Comparison of ENCODE assay signal across 9 cellular contexts in the genomic region with DNA sequence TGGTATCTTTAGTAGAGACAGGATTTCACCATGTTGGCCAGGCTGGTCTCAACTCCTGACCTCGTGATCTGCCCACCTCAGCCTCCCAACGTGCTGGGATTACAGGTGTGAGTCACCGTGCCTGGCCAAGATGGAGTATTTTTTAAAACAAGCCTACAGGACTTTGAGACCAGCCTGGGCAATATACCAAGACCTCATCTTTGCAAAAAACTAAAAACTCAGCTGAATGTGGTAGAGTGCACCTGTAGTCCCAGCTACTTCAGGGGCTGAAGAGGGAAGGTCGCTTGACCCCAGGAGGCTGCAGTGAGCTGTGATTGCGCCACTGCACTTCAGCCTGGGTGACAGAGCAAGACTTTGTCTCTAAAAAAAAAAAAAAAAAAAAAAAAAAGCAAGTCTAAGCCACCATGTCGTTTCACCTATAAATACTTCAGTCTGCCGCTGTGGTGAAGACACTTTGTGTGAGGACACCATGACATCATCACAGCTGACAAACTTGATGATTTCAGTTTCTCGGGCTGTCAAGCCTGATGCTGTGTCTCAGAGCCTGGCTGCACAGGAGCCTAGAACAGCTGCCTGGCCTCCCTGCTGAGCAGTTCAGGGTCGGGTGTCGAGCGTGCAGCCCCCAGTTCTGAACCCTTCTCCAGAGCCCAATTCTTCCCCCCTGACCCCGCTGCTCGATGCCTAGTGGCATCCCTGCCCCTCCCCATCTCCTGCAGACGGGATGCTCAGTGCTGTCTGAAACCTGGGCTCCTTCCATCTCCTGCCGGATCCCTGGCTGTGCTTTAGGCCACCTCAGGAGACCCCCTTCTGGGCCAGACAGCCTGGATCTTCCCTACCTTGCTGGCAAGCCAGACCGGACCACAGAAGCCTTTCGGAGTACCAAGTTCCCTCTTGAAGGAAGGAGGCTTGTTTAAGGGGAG.
A peak's percentile ranks its signal among the peaks of the same experiment; 100 is the strongest.
DNase-seq lines count a peak whose midpoint lies in the region; ATAC-seq, FAIRE-seq and TF ChIP-seq lines count a peak whose summit lies in the region.
"Had no signal": no experiment of that assay in that cellular context is flagged by ENCODE, and none has a peak within 500 bp of the region (broad histone marks: within the 10 kb centered on the region; RNA-seq: fewer than 3 reads in every experiment).

No MANE protein-coding gene starts in this region.

- intact Hi-C loops in A673 (cut with micrococcal nuclease; ENCODE audit: unreplicated experiment), result loop anchor here (2.0 kb wide), 1 partner anchor 427 kb away; no protein-coding TSS in a partner anchor

- no peak overlapping the region for H3K27ac ChIP-seq in A673 (ENCODE audit: low read depth, low read length, poor library complexity, severe bottlenecking)

- POLR2A ChIA-PET in A673 (lab: Charles Lee; ENCODE audit: low non-redundant PET), result no interaction called here

- TF ChIP-seq POLR2A in H54 (IDR thresholded peaks at IDR 0.05; ENCODE audit: low read depth, low read length), result no peak

- H3K4me1 ChIP-seq in A673 (ENCODE audit: insufficient read depth, low read length, poor library complexity, severe bottlenecking) (peaks cover 9% of the 10 kb centered on the region), iPS-15b (ENCODE audit: control insufficient read depth, insufficient read depth, low read length) (peaks cover 8% of the 10 kb centered on the region)

- no peak overlapping the region for H3K9ac ChIP-seq in iPS-15b (ENCODE audit: low read depth, low read length)

- DNase-seq in A673 (ENCODE audit: low spot score) (peak; percentile 18), GM13977 (ENCODE audit: low spot score) (peak; percentile 83), NCI-H1694 (lab: John Stamatoyannopoulos, UW) (peak; percentile 46), H54 (ENCODE audit: insufficient read length, low spot score) (no peak), NCI-H82 treated with DMSO at 0.1 percent for 48 hours (lab: John Stamatoyannopoulos, UW; ENCODE audit: unreplicated experiment) (no peak)
- DNase-seq: NCI-H1436 treated with DMSO at 0.1 percent for 48 hours had no signal

- ATAC-seq in HG02870 (IDR thresholded peaks at IDR 0.05; ENCODE audit: unreplicated experiment) (no peak), HG02970 (IDR thresholded peaks at IDR 0.05; ENCODE audit: low FRiP score, unreplicated experiment) (no peak)

- H3K4me3 ChIP-seq in A673 (ENCODE audit: low read depth, low read length, poor library complexity, severe bottlenecking) (peak overlapping the region; percentile 42), iPS-15b (ENCODE audit: low read depth, low read length) (peak overlapping the region; percentile 60)

- CTCF ChIA-PET in A673 (lab: Charles Lee), result interaction anchor here (0.6 kb wide), 2 partner anchors 68 to 177 kb away, joined by 10 to 12 read pairs; no protein-coding TSS in a partner anchor

- in situ Hi-C loops in GM13977 (cut with MboI; ENCODE audit: low pct_unique_long_range_greater_than_20kb, low sequenced_read_pairs, unreplicated experiment), result no loop called here

- TF ChIP-seq CTCF in A673 (conservative IDR thresholded peaks at IDR 0.05; ENCODE audit: low read depth, low read length) (no peak), GM13977 (IDR thresholded peaks at IDR 0.05; ENCODE audit: extremely low read depth, insufficient read depth, missing control alignments) (no peak)

- no peak for FAIRE-seq in H54 (lab: Jason Lieb, UNC)

- H3K27me3 ChIP-seq in A673 (replicated peaks; ENCODE audit: insufficient read depth, low read depth, low read length, poor library complexity) (no peaks in the 10 kb centered on the region), iPS-15b (ENCODE audit: control insufficient read depth, insufficient read depth, low read length) (no peaks in the 10 kb centered on the region)

- no peaks in the 10 kb centered on the region for H3K36me3 ChIP-seq in A673 (ENCODE audit: insufficient read depth, low read length, poor library complexity, severe bottlenecking)
- peaks cover 4% of the 10 kb centered on the region for H3K36me3 ChIP-seq in iPS-15b (ENCODE audit: control insufficient read depth, insufficient read depth, low read length)

- H3K9me3 ChIP-seq in A673 (ENCODE audit: low read depth, low read length, poor library complexity, severe bottlenecking) (no peaks in the 10 kb centered on the region), iPS-15b (ENCODE audit: control insufficient read depth, insufficient read depth, low read length) (no peaks in the 10 kb centered on the region)

- no TSS peak for BruUV-seq in A673 (replicated peaks; lab: Mats Ljungman, UMichigan)

Comparison
In these comparisons a context has a peak if more than half of its experiments do, and no peak if none do; other contexts are left out.
1. DNase-seq: peak in A673 (single experiment), GM13977 (single experiment) and NCI-H1694 (single experiment); none in H54 (single experiment) and NCI-H82 treated with DMSO at 0.1 percent for 48 hours (single experiment).